ENCODE assay signal across 26 cellular contexts in genomic region chr5:82295959-82296557, GRCh38.
"Had no signal": no experiment of that assay in that cellular context is flagged by ENCODE, and none has a peak within 500 bp of the region (broad histone marks: within the 10 kb centered on the region; RNA-seq: fewer than 3 reads in every experiment).

No MANE protein-coding gene starts in this region.

- H3K36me3 Mint-ChIP-seq: stimulated activated memory B cell treated with anti-CD40 and anti-IgM and Interleukin-4, amounts not matched to agents 10 μg/mL and 1 μg/mL and 100 μg/mL, for 72 hours had no signal

- H3K27ac Mint-ChIP-seq: activated CD8-positive, alpha-beta T cell treated with anti-CD3 and anti-CD28 coated beads for 36 hours; activated naive CD8-positive, alpha-beta T cell; dendritic cell treated with granulocyte-macrophage colony-stimulating factor and Interleukin-4, amounts not matched to agents 40 ng/mL and 50 ng/mL, for 4 days; nephron; stimulated activated memory B cell treated with anti-CD40 and anti-IgM and Interleukin-4, amounts not matched to agents 10 μg/mL and 1 μg/mL and 100 μg/mL, for 72 hours had no signal

- ATAC-seq: activated CD8-positive, alpha-beta T cell treated with anti-CD3 and anti-CD28 coated beads for 36 hours; activated T-cell treated with anti-CD3 and anti-CD28 coated beads, Interleukin-2, amount 50 U/mL, for 4 hours; gastrocnemius medialis; left cardiac atrium; left ventricle myocardium superior; mucosa of descending colon; right lobe of liver; stimulated activated memory B cell treated with anti-CD40 and anti-IgM and Interleukin-4, amounts not matched to agents 10 μg/mL and 1 μg/mL and 100 μg/mL, for 72 hours; upper lobe of right lung had no signal

- H3K4me3 ChIP-seq: gastrocnemius medialis, mucosa of descending colon, right lobe of liver, skin epidermis, stomach, thyroid gland, upper lobe of right lung had no signal

- H3K4me3 Mint-ChIP-seq: activated CD8-positive, alpha-beta T cell treated with anti-CD3 and anti-CD28 coated beads for 36 hours; activated naive CD8-positive, alpha-beta T cell; activated T-cell treated with anti-CD3 and anti-CD28 coated beads, Interleukin-2, amount 50 U/mL, for 4 hours; central memory CD8-positive, alpha-beta T cell; dendritic cell treated with granulocyte-macrophage colony-stimulating factor and Interleukin-4, amounts not matched to agents 40 ng/mL and 50 ng/mL, for 4 days; nephron; stimulated activated memory B cell treated with anti-CD40 and anti-IgM and Interleukin-4, amounts not matched to agents 10 μg/mL and 1 μg/mL and 100 μg/mL, for 72 hours had no signal

- H3K4me1 Mint-ChIP-seq: central memory CD8-positive, alpha-beta T cell had no signal

- H3K9me3 Mint-ChIP-seq: activated CD8-positive, alpha-beta T cell treated with anti-CD3 and anti-CD28 coated beads for 36 hours; dendritic cell treated with granulocyte-macrophage colony-stimulating factor and Interleukin-4, amounts not matched to agents 40 ng/mL and 50 ng/mL, for 4 days; nephron had no signal

- H3K27me3 Mint-ChIP-seq: activated CD8-positive, alpha-beta T cell treated with anti-CD3 and anti-CD28 coated beads for 36 hours; activated naive CD8-positive, alpha-beta T cell; central memory CD8-positive, alpha-beta T cell; dendritic cell treated with granulocyte-macrophage colony-stimulating factor and Interleukin-4, amounts not matched to agents 40 ng/mL and 50 ng/mL, for 4 days; stimulated activated memory B cell treated with anti-CD40 and anti-IgM and Interleukin-4, amounts not matched to agents 10 μg/mL and 1 μg/mL and 100 μg/mL, for 72 hours had no signal

- H3K36me3 ChIP-seq: gastrocnemius medialis, neutrophil, right lobe of liver, stomach, thyroid gland, upper lobe of right lung had no signal

- DNase-seq: activated CD4-positive, alpha-beta T cell treated with anti-CD3 and anti-CD28 coated beads, Interleukin-2, amount 50 U/mL, for 1 hour; activated CD8-positive, alpha-beta T cell treated with anti-CD3 and anti-CD28 coated beads for 36 hours; activated effector memory CD4-positive, alpha-beta T cell treated with Interleukin-2 at 50 U/mL for 16 hours; activated naive CD4-positive, alpha-beta T cell treated with Interleukin-2 at 50 U/mL for 16 hours; activated T-cell treated with anti-CD3 and anti-CD28 coated beads, Interleukin-2, amount 50 U/mL, for 4 hours; anterior cingulate cortex; gastrocnemius medialis; glutamatergic neuron; hippocampal formation; left cardiac atrium; left ventricle myocardium superior; mucosa of descending colon; right lobe of liver; stimulated activated CD4-positive, alpha-beta T cell treated with anti-CD3 and anti-CD28 coated beads, Interleukin-12 subunit alpha, Interleukin-12 subunit beta, amount 100 ng/mL, for 4 hours; stimulated activated CD4-positive, alpha-beta T cell treated with anti-CD3 and anti-CD28 coated beads, Interleukin-4, amount 100 ng/mL, for 24 hours; stomach; thyroid gland; upper lobe of right lung had no signal

- H3K27me3 ChIP-seq: gastrocnemius medialis, neutrophil, right lobe of liver, stomach, thyroid gland, upper lobe of right lung had no signal

- H3K27ac ChIP-seq: gastrocnemius medialis, neutrophil, right lobe of liver, skin epidermis, stomach, thyroid gland, upper lobe of right lung, VCaP had no signal

- H3K9me3 ChIP-seq: gastrocnemius medialis, mucosa of descending colon, neutrophil, right lobe of liver, stomach, thyroid gland, upper lobe of right lung had no signal

- H3K4me1 ChIP-seq: gastrocnemius medialis, right lobe of liver, stomach, thyroid gland, upper lobe of right lung had no signal
